ENCODE assay signal across 1 cellular context in genomic region chr7:29278362-29279070, GRCh38.
TF ChIP-seq lines count a peak whose summit lies in the region.

No MANE protein-coding gene starts in this region.

TF ChIP-seq in K562, 482 proteins besides CTCF, POLR2A, EP300 and RAD21 (continued from another document):
- TF ChIP-seq HINFP (tag; conservative IDR thresholded peaks at IDR 0.05; ENCODE audit: low read depth): no peak
- no peak for TF ChIP-seq ZNF592 (IDR thresholded peaks at IDR 0.05)
- TF ChIP-seq NR3C1 (CRISPR knock-in tag; IDR thresholded peaks at IDR 0.05): no peak
- no peak for TF ChIP-seq DMBX1 (CRISPR knock-in tag; IDR thresholded peaks at IDR 0.05; ENCODE audit: borderline replicate concordance)
- TF ChIP-seq NFIC (IDR thresholded peaks at IDR 0.05): peak; percentile 42
- TF ChIP-seq NBN (IDR thresholded peaks at IDR 0.05; ENCODE audit: low read depth): no peak
- TF ChIP-seq ZNF431 (CRISPR knock-in tag; IDR thresholded peaks at IDR 0.05): no peak
- TF ChIP-seq MEF2D (tag; conservative IDR thresholded peaks at IDR 0.05; ENCODE audit: low read depth): no peak
- TF ChIP-seq MEIS2 (IDR thresholded peaks at IDR 0.05; ENCODE audit: partially characterized antibody): no peak
